1 cellular context compared by ENCODE assay signal in genomic region chr5:139273572-139274264, GRCh38.
TF ChIP-seq lines count a peak whose summit lies in the region.

No MANE protein-coding gene starts in this region.

TF ChIP-seq in neural cell, 6 proteins besides CTCF, POLR2A, EP300 and RAD21 (continued from another document):
- TF ChIP-seq REST (IDR thresholded peaks at IDR 0.05; ENCODE audit: borderline replicate concordance) = no peak
